Comparison of ENCODE assay signal across 8 cellular contexts in genomic region chr1:48777219-48777895, GRCh38. TPM values are rescaled to one million over a fixed set of nuclear protein-coding genes. Genes with fewer than 3 reads are reported as not detected.
DNase-seq lines count a peak whose midpoint lies in the region; ATAC-seq and TF ChIP-seq lines count a peak whose summit lies in the region.

No MANE protein-coding gene starts in this region.

- peaks cover 0 to 31% (median 0%) of the 10 kb centered on the region in 4 donors for H3K27me3 ChIP-seq in esophagus squamous epithelium

- H3K9me3 ChIP-seq in esophagus squamous epithelium: no peaks in the 10 kb centered on the region

- H3K36me3 ChIP-seq in esophagus squamous epithelium: no peaks in the 10 kb centered on the region

- H3K4me1 Mint-ChIP-seq in Calu3 (ENCODE audit: low read depth, unreplicated experiment): peaks cover 9% of the 10 kb centered on the region

- no peaks in the 10 kb centered on the region for H3K9me3 Mint-ChIP-seq in Calu3 (ENCODE audit: low read depth, unreplicated experiment)

- BruUV-seq in Calu3 (replicated peaks; lab: Mats Ljungman, UMichigan): no TSS peak

- H3K27me3 Mint-ChIP-seq in Calu3 (ENCODE audit: unreplicated experiment): peaks cover 45% of the 10 kb centered on the region

- CTCF ChIA-PET in Calu3 (lab: Charles Lee): interaction anchor here (0.7 kb wide), 3 partner anchors 105 to 873 kb away, joined by 5 to 6 read pairs (median 5); no protein-coding TSS in a partner anchor

- peak overlapping the region; percentile 45 to 73 (median 61) for H3K4me3 ChIP-seq in esophagus squamous epithelium

- TF ChIP-seq CTCF in Calu3 (IDR thresholded peaks at IDR 0.05; ENCODE audit: unreplicated experiment) (no peak), esophagus squamous epithelium (IDR thresholded peaks at IDR 0.05) (no peak), omental fat pad (IDR thresholded peaks at IDR 0.05) (no peak)

- in situ Hi-C loops in G401 (cut with HindIII; ENCODE audit: low sequenced_read_pairs): no loop called here

- intact Hi-C loops in Calu3 (cut with micrococcal nuclease; ENCODE audit: unreplicated experiment) (no loop called here), esophagus squamous epithelium (cut with DNase I) (no loop called here)

- peak overlapping the region in 1 of 4 donors; percentile 81 for H3K27ac ChIP-seq in esophagus squamous epithelium

- H3K4me3 Mint-ChIP-seq in Calu3 (ENCODE audit: low read depth, unreplicated experiment): peak overlapping the region; percentile 68

- DNase-seq in Calu3: peak; percentile 27
- DNase-seq in NCI-H774 (lab: John Stamatoyannopoulos, UW): peak; percentile 35
- no peak for DNase-seq in esophagus squamous epithelium (lab: John Stamatoyannopoulos, UW)
- DNase-seq in omental fat pad (ENCODE audit: low spot score): no peak
- no peak for DNase-seq in G401 (ENCODE audit: low spot score)
- no peak for DNase-seq in stimulated activated CD4-positive, alpha-beta T cell treated with anti-CD3 and anti-CD28 coated beads, Interleukin-1b, Interleukin-23, amount 100 ng/mL, for 48 hours
- no peak for DNase-seq in hippocampal formation (lab: John Stamatoyannopoulos, UW)

- peaks cover 7 to 49% (median 11%) of the 10 kb centered on the region in 3 donors for H3K4me1 ChIP-seq in esophagus squamous epithelium

- peaks cover 12% of the 10 kb centered on the region for H3K36me3 Mint-ChIP-seq in Calu3 (ENCODE audit: insufficient read depth, unreplicated experiment)

- WGBS in esophagus squamous epithelium, 2 donors: 8 to 11% methylated on average over 16 of the region's 17 CpGs

- H3K27ac Mint-ChIP-seq in Calu3 (ENCODE audit: unreplicated experiment): no peak overlapping the region

- no peak for TF ChIP-seq POLR2A in esophagus squamous epithelium (IDR thresholded peaks at IDR 0.05)

- ATAC-seq in omental fat pad (ENCODE audit: low FRiP score) (peak; percentile 12), GM18511 (IDR thresholded peaks at IDR 0.05; ENCODE audit: unreplicated experiment) (no peak)

RNA-seq across cellular contexts. Expression of gene BEND5, which starts 0.7 kb away (rescaled TPM):
- total RNA-seq in Calu3 (2022) (0.87 TPM in 1 of 2 replicates, not detected in the other), esophagus squamous epithelium (1 to 10 TPM in 2 of 4 donors, not detected in 2; 1.8 to 2.3 TPM), omental fat pad (1 to 10 TPM in 2 of 4 donors, under 1 TPM in 1, not detected in 1; 0.47 to 1.5 (median 1.0) TPM)
- total RNA-seq in G401 (2014; rRNA removed; shearing (Covaris generic)): not detected in 2 replicates

Comparison
In these comparisons a context has a peak if more than half of its experiments do, and no peak if none do; other contexts are left out.
1. DNase-seq: peak in Calu3 (single experiment) and NCI-H774 (single experiment); none in esophagus squamous epithelium (single experiment), omental fat pad (single experiment), G401 (single experiment), stimulated activated CD4-positive, alpha-beta T cell treated with anti-CD3 and anti-CD28 coated beads, Interleukin-1b, Interleukin-23, amount 100 ng/mL, for 48 hours (single experiment) and hippocampal formation (0 of 2).